ENCODE assay signal across 9 cellular contexts in genomic region chr12:53476769-53477209, GRCh38. TPM values are rescaled to one million over a fixed set of nuclear protein-coding genes. Genes with fewer than 3 reads are reported as not detected.
DNase-seq lines count a peak whose midpoint lies in the region; TF ChIP-seq lines count a peak whose summit lies in the region.
"Had no signal": no experiment of that assay in that cellular context is flagged by ENCODE, and none has a peak within 500 bp of the region (broad histone marks: within the 10 kb centered on the region; RNA-seq: fewer than 3 reads in every experiment).

No MANE protein-coding gene starts in this region.

- no peaks in the 10 kb centered on the region for H3K27me3 ChIP-seq in Karpas-422 (ENCODE audit: low read length)

- H3K4me1 Mint-ChIP-seq in mesothelial cell of epicardium: peaks cover 4% of the 10 kb centered on the region

- H3K36me3 Mint-ChIP-seq in mesothelial cell of epicardium: peaks cover 43% of the 10 kb centered on the region

- DNase-seq in EL: peak; percentile 50
- DNase-seq in Karpas-422: peak; percentile 71
- no peak for DNase-seq in astrocyte of the spinal cord (ENCODE audit: low read depth, low spot score)
- no peak for DNase-seq in mesothelial cell of epicardium (ENCODE audit: low spot score in 2 of 2, unreplicated experiment in 2 of 2)
- DNase-seq in CD1c-positive myeloid dendritic cell (ENCODE audit: extremely low spot score): no peak
- no peak for DNase-seq in Ammon's horn (ENCODE audit: low spot score)
- DNase-seq in ecto neural progenitor cell (ENCODE audit: low spot score): no peak
- DNase-seq in activated effector memory CD4-positive, alpha-beta T cell treated with Interleukin-2 at 50 U/mL for 16 hours: no peak

- H3K4me3 ChIP-seq in Karpas-422 (ENCODE audit: low read length) (no peak overlapping the region), astrocyte of the spinal cord (ENCODE audit: low read depth, low read length) (no peak overlapping the region)

- in situ Hi-C loops in astrocyte of the spinal cord (cut with HindIII; ENCODE audit: low sequenced_read_pairs): no loop called here

- no peak overlapping the region for H2AFZ ChIP-seq in Karpas-422 (ENCODE audit: low read length)

- no peaks in the 10 kb centered on the region for H3K4me1 ChIP-seq in Karpas-422 (ENCODE audit: low read length)

- no peaks in the 10 kb centered on the region for H3K9me2 ChIP-seq in Karpas-422 (replicated peaks; ENCODE audit: insufficient read depth, low read length)

- H3K79me2 ChIP-seq in Karpas-422 (ENCODE audit: low read length): peaks cover 33% of the 10 kb centered on the region

- TF ChIP-seq CTCF in astrocyte of the spinal cord (IDR thresholded peaks at IDR 0.05; ENCODE audit: low read depth, low read length): peak; percentile 40
- no peak for TF ChIP-seq CTCF in mesothelial cell of epicardium (IDR thresholded peaks at IDR 0.05; ENCODE audit: unreplicated experiment)

- H3K9me3 Mint-ChIP-seq in mesothelial cell of epicardium: no peaks in the 10 kb centered on the region

- no peak overlapping the region for H3K4me3 Mint-ChIP-seq in mesothelial cell of epicardium

- no peak overlapping the region for H3K27ac ChIP-seq in Karpas-422 (ENCODE audit: low read length)

- H3K4me2 ChIP-seq in Karpas-422 (ENCODE audit: low read depth, low read length, poor library complexity, severe bottlenecking): no peak overlapping the region

- no peaks in the 10 kb centered on the region for H3K9me3 ChIP-seq in Karpas-422 (ENCODE audit: low read length)

- H3K27ac Mint-ChIP-seq in mesothelial cell of epicardium: peak overlapping the region; percentile 34

- peaks cover 34% of the 10 kb centered on the region for H4K20me1 ChIP-seq in Karpas-422 (ENCODE audit: insufficient read depth, low read depth, low read length)

- no peak overlapping the region for H3K9ac ChIP-seq in Karpas-422 (ENCODE audit: low read length)

- no peaks in the 10 kb centered on the region for H3K27me3 Mint-ChIP-seq in mesothelial cell of epicardium (ENCODE audit: low read depth)

- peaks cover 84% of the 10 kb centered on the region for H3K36me3 ChIP-seq in Karpas-422 (ENCODE audit: insufficient read depth, low read length)

RNA-seq across cellular contexts. Expression of gene MAP3K12, which starts 22.5 kb away (rescaled TPM):
- total RNA-seq in Karpas-422 (2014; rRNA removed; shearing (Covaris generic); ENCODE audit: low replicate concordance): 21.9 and 24.8 TPM in 2 replicates
- total RNA-seq in mesothelial cell of epicardium: 35.4 to 41.8 TPM (median 37.0 TPM) in 3 replicates

RNA-seq across cellular contexts. Expression of gene TARBP2, which starts 24.3 kb away (rescaled TPM):
- 37.0 and 65.7 TPM in 2 replicates for total RNA-seq in Karpas-422 (2014; rRNA removed; shearing (Covaris generic); ENCODE audit: low replicate concordance)
- 45.6 to 50.5 TPM (median 50.4 TPM) in 3 replicates for total RNA-seq in mesothelial cell of epicardium

RNA-seq across cellular contexts. Expression of gene PCBP2, which starts 24.9 kb away (rescaled TPM):
- 340 and 447 TPM in 2 replicates for total RNA-seq in Karpas-422 (2014; rRNA removed; shearing (Covaris generic); ENCODE audit: low replicate concordance)
- total RNA-seq in mesothelial cell of epicardium: 1,058 to 1,073 TPM (median 1,066 TPM) in 3 replicates

RNA-seq across cellular contexts. Expression of gene NPFF, which starts 30.5 kb away (rescaled TPM):
- 1.0 TPM in 1 of 2 replicates, not detected in the other for total RNA-seq in Karpas-422 (2014; rRNA removed; shearing (Covaris generic); ENCODE audit: low replicate concordance)
- total RNA-seq in mesothelial cell of epicardium: not detected in 3 replicates
- total RNA-seq: myocyte had no signal

RNA-seq across cellular contexts. Expression of gene PRR13, which starts 35.3 kb away (rescaled TPM):
- total RNA-seq in Karpas-422 (2014; rRNA removed; shearing (Covaris generic); ENCODE audit: low replicate concordance): 112 and 139 TPM in 2 replicates
- 74.1 to 87.4 TPM (median 76.2 TPM) in 3 replicates for total RNA-seq in mesothelial cell of epicardium

Comparison
In these comparisons a context has a peak if more than half of its experiments do, and no peak if none do; other contexts are left out.
1. DNase-seq: peak in EL (single experiment) and Karpas-422 (single experiment); none in astrocyte of the spinal cord (single experiment), mesothelial cell of epicardium (0 of 2), CD1c-positive myeloid dendritic cell (single experiment), Ammon's horn (single experiment), ecto neural progenitor cell (single experiment) and activated effector memory CD4-positive, alpha-beta T cell treated with Interleukin-2 at 50 U/mL for 16 hours (single experiment).